In the genomic region with DNA sequence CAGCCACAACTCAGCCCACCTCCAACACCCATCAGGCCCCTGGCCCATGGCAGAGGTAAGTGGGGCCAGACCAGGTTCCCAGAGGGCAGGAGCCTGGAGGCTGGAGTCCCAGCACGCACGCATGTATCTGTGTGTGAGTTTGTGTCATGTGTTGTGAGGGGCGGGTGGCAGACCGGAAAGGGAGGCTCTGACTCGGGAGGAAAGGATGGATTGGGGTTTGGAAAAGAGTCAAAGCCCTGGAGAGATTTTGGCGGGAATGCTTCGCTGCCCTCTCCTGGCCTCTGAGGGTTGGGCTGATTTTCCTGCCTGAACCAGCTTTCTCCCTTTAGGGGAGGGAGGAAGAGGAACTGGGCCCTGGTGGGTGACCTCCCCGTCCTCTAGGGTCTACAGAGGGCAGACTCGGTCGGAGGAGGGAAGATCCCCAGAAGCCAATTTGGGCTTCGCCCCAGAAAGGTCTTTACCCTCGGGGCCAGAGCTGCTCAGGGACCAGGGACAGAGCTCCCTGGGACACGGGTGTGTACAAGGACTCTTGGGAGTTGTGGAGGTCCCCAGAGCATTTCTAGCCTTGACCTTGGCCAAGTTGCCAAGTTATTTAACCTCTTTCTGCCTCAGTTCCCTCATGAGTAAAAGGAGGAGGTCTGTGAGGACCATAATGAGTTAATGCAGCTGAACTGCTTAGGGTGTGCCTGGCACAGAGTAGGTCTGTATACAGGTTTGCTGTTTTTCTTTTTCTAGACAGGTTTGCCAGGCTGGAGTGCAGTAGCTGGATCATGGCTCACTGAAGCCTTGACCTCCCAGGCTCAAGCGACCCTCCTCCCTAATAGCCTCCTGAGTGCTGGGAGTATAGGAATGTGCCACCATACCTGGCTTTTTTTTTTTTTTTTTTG, we compare ENCODE assay signal across 8 cellular contexts. TPM values are rescaled to one million over a fixed set of nuclear protein-coding genes. Genes with fewer than 3 reads are reported as not detected.
A peak's percentile ranks its signal among the peaks of the same experiment; 100 is the strongest.
DNase-seq lines count a peak whose midpoint lies in the region; ATAC-seq and TF ChIP-seq lines count a peak whose summit lies in the region.

No MANE protein-coding gene starts in this region.

- peak overlapping the region in 2 of 3 donors; percentile 12 to 40 for H3K9ac ChIP-seq in skeletal muscle tissue (ENCODE audit: low read depth in 1 of 3, low read length in 3 of 3)

- H3K27ac ChIP-seq in skeletal muscle tissue (ENCODE audit: low read depth, low read length): peak overlapping the region; percentile 25

- TF ChIP-seq CTCF in BE2C (IDR thresholded peaks at IDR 0.05; ENCODE audit: low read depth, low read length): peak; percentile 41
- peak; percentile 46; the same call in 1 of the 2 replicates for TF ChIP-seq CTCF in HFFc6 (IDR thresholded peaks at IDR 0.05)
- peak; percentile 24 for TF ChIP-seq CTCF in foreskin fibroblast (IDR thresholded peaks at IDR 0.05; ENCODE audit: low read depth, low read length)
- no peak for TF ChIP-seq CTCF in GM10266 (IDR thresholded peaks at IDR 0.05; ENCODE audit: control insufficient read depth, insufficient read depth, low read depth, missing control alignments)

- H3K36me3 Mint-ChIP-seq in HFFc6 (ENCODE audit: low read depth): peaks cover 6% of the 10 kb centered on the region

- ATAC-seq in GM19463 (IDR thresholded peaks at IDR 0.05; ENCODE audit: unreplicated experiment): no peak

- no peak overlapping the region for H3K4me3 ChIP-seq in BE2C (ENCODE audit: low read depth, low read length)
- H3K4me3 ChIP-seq in foreskin fibroblast (ENCODE audit: low read depth in 1 of 2, low read length in 2 of 2): no peak overlapping the region
- H3K4me3 ChIP-seq in skeletal muscle tissue (ENCODE audit: low read length in 3 of 3): no peak overlapping the region

- H3K4me3 Mint-ChIP-seq in HFFc6: peak overlapping the region; percentile 62

- H3K9me3 Mint-ChIP-seq in HFFc6: no peaks in the 10 kb centered on the region

- H3K36me3 ChIP-seq in BE2C (no peaks in the 10 kb centered on the region), skeletal muscle tissue (ENCODE audit: control insufficient read depth in 3 of 3, insufficient read depth in 3 of 3, low read length in 3 of 3) (peaks cover 0 to 2% (median 1%) of the 10 kb centered on the region in 3 donors)

- peaks cover 80% of the 10 kb centered on the region for H3K4me1 Mint-ChIP-seq in HFFc6 (ENCODE audit: low read depth)

- H3K27me3 Mint-ChIP-seq in HFFc6 (ENCODE audit: insufficient read depth): peaks cover 1% of the 10 kb centered on the region

- DNase-seq in BE2C: peak; percentile 60
- peak; percentile 85 for DNase-seq in HFFc6
- DNase-seq in SHP77 treated with DMSO at 0.1 percent for 48 hours (lab: John Stamatoyannopoulos, UW): peak; percentile 67
- peak; percentile 92 to 97 for DNase-seq in foreskin fibroblast
- DNase-seq in GM10266 (ENCODE audit: extremely low spot score): no peak
- DNase-seq in medulla oblongata (ENCODE audit: extremely low spot score): no peak

- H3K27me3 ChIP-seq in BE2C (peaks cover 8% of the 10 kb centered on the region), skeletal muscle tissue (ENCODE audit: control insufficient read depth in 3 of 3, insufficient read depth in 3 of 3, low read length in 3 of 3) (peaks cover 0 to 18% (median 0%) of the 10 kb centered on the region in 3 donors)

- H3K4me1 ChIP-seq in BE2C (peaks cover 14% of the 10 kb centered on the region), skeletal muscle tissue (ENCODE audit: control insufficient read depth in 3 of 3, insufficient read depth in 3 of 3, low read length in 3 of 3) (peaks cover 35 to 51% (median 38%) of the 10 kb centered on the region in 3 donors)

- peak overlapping the region; percentile 99 for H3K27ac Mint-ChIP-seq in HFFc6

- H3K9me3 ChIP-seq in BE2C: no peaks in the 10 kb centered on the region
- no peaks in the 10 kb centered on the region for H3K9me3 ChIP-seq in skeletal muscle tissue (ENCODE audit: control insufficient read depth in 3 of 3, low read length in 3 of 3)

RNA-seq across cellular contexts. Expression of gene C11orf68, which starts 6.9 kb away (rescaled TPM):
- 197 TPM for polyA plus RNA-seq in BE2C (2012; ENCODE audit: insufficient read depth, insufficient read length, low read depth)
- total RNA-seq in HFFc6 (2021; fragmentation: NEBNext Ultra II Directional; extraction: Animal tissue kit (Norgen Biotek cat#: 25700)): 10 to 100 TPM; 79.0 to 94.6 (median 85.0) TPM
- 12.5 TPM for total RNA-seq in skeletal muscle tissue

RNA-seq across cellular contexts. Expression of gene DRAP1, which starts 7.3 kb away (rescaled TPM):
- 296 TPM for polyA plus RNA-seq in BE2C (2012; ENCODE audit: insufficient read depth, insufficient read length, low read depth)
- total RNA-seq in HFFc6 (2021; fragmentation: NEBNext Ultra II Directional; extraction: Animal tissue kit (Norgen Biotek cat#: 25700)): 100 to 1,000 TPM; 362 to 687 (median 615) TPM
- total RNA-seq in skeletal muscle tissue: 71.0 TPM

RNA-seq across cellular contexts. Expression of gene FOSL1, which starts 11.7 kb away (rescaled TPM):
- not detected for polyA plus RNA-seq in BE2C (2012; ENCODE audit: insufficient read depth, insufficient read length, low read depth)
- total RNA-seq in HFFc6 (2021; fragmentation: NEBNext Ultra II Directional; extraction: Animal tissue kit (Norgen Biotek cat#: 25700)): 100 to 1,000 TPM; 134 to 275 (median 234) TPM
- total RNA-seq in skeletal muscle tissue: not detected

RNA-seq across cellular contexts. Expression of gene CCDC85B, which starts 21.5 kb away (rescaled TPM):
- polyA plus RNA-seq in BE2C (2012; ENCODE audit: insufficient read depth, insufficient read length, low read depth): 205 TPM
- total RNA-seq in HFFc6 (2021; fragmentation: NEBNext Ultra II Directional; extraction: Animal tissue kit (Norgen Biotek cat#: 25700)): 100 to 1,000 TPM in 2 of 6 experiments, 10 to 100 TPM in 4; 78.9 to 112 (median 87.7) TPM
- total RNA-seq in skeletal muscle tissue: 12.0 TPM

RNA-seq across cellular contexts. Expression of gene FIBP, which starts 23.7 kb away (rescaled TPM):
- polyA plus RNA-seq in BE2C (2012; ENCODE audit: insufficient read depth, insufficient read length, low read depth): 385 TPM
- 100 to 1,000 TPM; 117 to 145 (median 135) TPM for total RNA-seq in HFFc6 (2021; fragmentation: NEBNext Ultra II Directional; extraction: Animal tissue kit (Norgen Biotek cat#: 25700))
- 110 TPM for total RNA-seq in skeletal muscle tissue

Comparison
In these comparisons a context has a peak if more than half of its experiments do, and no peak if none do; other contexts are left out.
1. DNase-seq: peak in BE2C (single experiment), HFFc6 (single experiment), SHP77 treated with DMSO at 0.1 percent for 48 hours (single experiment) and foreskin fibroblast (2 of 2); none in GM10266 (single experiment) and medulla oblongata (single experiment).
2. RNA of gene FOSL1, which starts 11.7 kb away (total RNA-seq): 134 to 275 TPM in HFFc6; not detected in skeletal muscle tissue (single experiment); every median in the first group is over 100 times any median in the second.